13 cellular contexts compared by ENCODE assay signal in genomic region chr7:45239486-45239885, GRCh38.
DNase-seq lines count a peak whose midpoint lies in the region; ATAC-seq and TF ChIP-seq lines count a peak whose summit lies in the region.
"Had no signal": no experiment of that assay in that cellular context is flagged by ENCODE, and none has a peak within 500 bp of the region (broad histone marks: within the 10 kb centered on the region; RNA-seq: fewer than 3 reads in every experiment).

No MANE protein-coding gene starts in this region.

- no peaks in the 10 kb centered on the region for H3K36me3 ChIP-seq in lower lobe of right lung

- H3K27ac ChIP-seq in lower lobe of right lung = peak overlapping the region; percentile 13

- peaks cover 12% of the 10 kb centered on the region for H3K4me1 ChIP-seq in lower lobe of right lung

- intact Hi-C loops in lower lobe of right lung (cut with DNase I) = no loop called here

- no peak for TF ChIP-seq CTCF in AG09309 (IDR thresholded peaks at IDR 0.05; ENCODE audit: control insufficient read depth, insufficient read depth, low read depth, low read length, missing control alignments)
- TF ChIP-seq CTCF in cardiac fibroblast (IDR thresholded peaks at IDR 0.05; ENCODE audit: low read depth, low read length) = no peak
- TF ChIP-seq CTCF in lower lobe of right lung (IDR thresholded peaks at IDR 0.05) = no peak

- no peak for ATAC-seq in lower lobe of right lung
- no peak for ATAC-seq in GM21576 (IDR thresholded peaks at IDR 0.05; ENCODE audit: unreplicated experiment)
- ATAC-seq in HG02852 (IDR thresholded peaks at IDR 0.05; ENCODE audit: unreplicated experiment) = no peak
- ATAC-seq: stimulated activated effector memory CD8-positive, alpha-beta T cell treated with anti-CD3 and anti-CD28 coated beads, Interleukin-12 subunit alpha, Interleukin-12 subunit beta, amount 100 ng/mL, for 72 hours had no signal

- H3K9me3 ChIP-seq in lower lobe of right lung = no peaks in the 10 kb centered on the region

- no peaks in the 10 kb centered on the region for H3K27me3 ChIP-seq in lower lobe of right lung (ENCODE audit: low read depth)

- H3K4me3 ChIP-seq in AG09309 (ENCODE audit: control insufficient read depth, low read depth, low read length) = no peak overlapping the region
- H3K4me3 ChIP-seq in cardiac fibroblast (replicated peaks in 1 of 2; ENCODE audit: low read depth in 2 of 2, low read length in 2 of 2) = no peak overlapping the region
- H3K4me3 ChIP-seq in lower lobe of right lung = no peak overlapping the region

- peak; percentile 24 for DNase-seq in AG09309 (ENCODE audit: low read depth)
- DNase-seq in HS-5 (ENCODE audit: low read depth) = peak; percentile 79
- peak; percentile 20 to 60 for DNase-seq in cardiac fibroblast (ENCODE audit: low read depth in 2 of 2)
- DNase-seq in lower lobe of right lung = no peak
- DNase-seq in effector CD8-positive, alpha-beta T cell (lab: John Stamatoyannopoulos, UW) = no peak
- no peak for DNase-seq in GDM1 (lab: John Stamatoyannopoulos, UW)
- DNase-seq: activated CD4-positive, alpha-beta T cell treated with anti-CD3 and anti-CD28 coated beads for 48 hours; activated effector memory CD4-positive, alpha-beta T cell treated with Interleukin-2 at 50 U/mL for 16 hours; cerebellar nuclear complex; NCI-H187 had no signal

Comparison
In these comparisons a context has a peak if more than half of its experiments do, and no peak if none do; other contexts are left out.
1. DNase-seq: peak in AG09309 (single experiment), HS-5 (single experiment) and cardiac fibroblast (2 of 2); none in lower lobe of right lung (single experiment), effector CD8-positive, alpha-beta T cell (single experiment) and GDM1 (single experiment).